ENCODE assay signal across 18 cellular contexts in the genomic region with DNA sequence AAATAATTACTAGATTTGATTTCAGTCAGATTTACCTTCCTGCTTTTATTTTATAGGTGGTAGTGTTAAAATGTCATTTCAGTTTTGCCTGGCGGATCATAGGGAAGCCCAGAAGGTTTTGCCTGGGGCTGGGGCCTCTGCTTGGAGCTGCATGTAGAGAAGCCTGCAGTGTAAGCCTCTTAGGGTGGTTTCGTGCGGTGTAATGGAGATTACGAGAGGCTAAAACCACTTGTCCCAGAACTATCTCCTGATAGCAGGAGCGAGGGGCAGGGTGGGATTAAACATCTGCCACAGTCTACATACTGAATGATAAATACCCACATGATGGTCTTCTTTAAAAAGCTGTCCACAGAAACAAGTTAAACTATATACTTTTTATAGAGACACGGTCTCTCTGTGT. TPM values are rescaled to one million over a fixed set of nuclear protein-coding genes. Genes with fewer than 3 reads are reported as not detected.
DNase-seq lines count a peak whose midpoint lies in the region; ATAC-seq and TF ChIP-seq lines count a peak whose summit lies in the region.
"Had no signal": no experiment of that assay in that cellular context is flagged by ENCODE, and none has a peak within 500 bp of the region (broad histone marks: within the 10 kb centered on the region; RNA-seq: fewer than 3 reads in every experiment).

No MANE protein-coding gene starts in this region.

- H3K9me3 ChIP-seq in WERI-Rb-1 (ENCODE audit: severe bottlenecking), result no peaks in the 10 kb centered on the region
- H3K9me3 ChIP-seq: Caco-2 had no signal

- TF ChIP-seq CTCF in WERI-Rb-1 (IDR thresholded peaks at IDR 0.05; ENCODE audit: low read depth, low read length) (no peak), mesothelial cell of epicardium (IDR thresholded peaks at IDR 0.05; ENCODE audit: unreplicated experiment) (no peak), RWPE1 (conservative IDR thresholded peaks at IDR 0.05; ENCODE audit: low read depth) (no peak)

- H3K36me3 Mint-ChIP-seq in mesothelial cell of epicardium, result peaks cover 60% of the 10 kb centered on the region

- peaks cover 4% of the 10 kb centered on the region for H3K36me3 ChIP-seq in WERI-Rb-1
- H3K36me3 ChIP-seq: BLaER1 had no signal

- H3K4me3 Mint-ChIP-seq in mesothelial cell of epicardium, result no peak overlapping the region
- H3K4me3 Mint-ChIP-seq: CD8-positive, alpha-beta memory T cell had no signal

- CTCF ChIA-PET in RWPE1 (lab: Yijun Ruan, JAX), result no interaction called here

- H3K27me3 ChIP-seq in WERI-Rb-1 (ENCODE audit: insufficient read depth, low read depth, severe bottlenecking), result no peaks in the 10 kb centered on the region
- H3K27me3 ChIP-seq: BLaER1 had no signal

- DNase-seq in D341Med (ENCODE audit: low spot score), result peak; percentile 80
- DNase-seq in NCI-H524 treated with DMSO at 0.1 percent for 48 hours (lab: John Stamatoyannopoulos, UW), result peak; percentile 98
- DNase-seq in WERI-Rb-1, result peak; percentile 91
- DNase-seq in mesothelial cell of epicardium (ENCODE audit: low spot score in 2 of 2, unreplicated experiment in 2 of 2), result no peak
- DNase-seq in NCI-H69 (lab: John Stamatoyannopoulos, UW), result no peak
- DNase-seq in RWPE1 (ENCODE audit: low spot score), result no peak
- DNase-seq: 8988T; AML-193; Caco-2; CD8-positive, alpha-beta memory T cell; DMS79 treated with DMSO at 0.1 percent for 48 hours; EL; GM23248; H7 had no signal

- no peak overlapping the region for H3K4me3 ChIP-seq in WERI-Rb-1 (ENCODE audit: low read depth, low read length)
- H3K4me3 ChIP-seq: BLaER1, GM23248 had no signal

- peaks cover 12% of the 10 kb centered on the region for H3K9me3 Mint-ChIP-seq in mesothelial cell of epicardium
- H3K9me3 Mint-ChIP-seq: CD8-positive, alpha-beta memory T cell had no signal

- no peak for ATAC-seq in GM18867 (IDR thresholded peaks at IDR 0.05; ENCODE audit: unreplicated experiment)
- ATAC-seq: HepG2 had no signal

- peak overlapping the region; percentile 31 for H3K27ac ChIP-seq in WERI-Rb-1
- H3K27ac ChIP-seq in RWPE1, result no peak overlapping the region
- H3K27ac ChIP-seq: BLaER1, GM23248, KMS-11 had no signal

- peaks cover 1% of the 10 kb centered on the region for H3K27me3 Mint-ChIP-seq in mesothelial cell of epicardium (ENCODE audit: low read depth)

- peak overlapping the region; percentile 34 for H3K27ac Mint-ChIP-seq in mesothelial cell of epicardium
- H3K27ac Mint-ChIP-seq: CD8-positive, alpha-beta memory T cell had no signal

- peaks cover 38% of the 10 kb centered on the region for H3K4me1 Mint-ChIP-seq in mesothelial cell of epicardium

- POLR2A ChIA-PET in RWPE1 (lab: Yijun Ruan, JAX; ENCODE audit: low non-redundant PET), result no interaction called here

RNA-seq across cellular contexts. Expression of a gene that starts 35.0 kb away (rescaled TPM):
- 148 to 155 TPM (median 155 TPM) in 3 replicates for total RNA-seq in mesothelial cell of epicardium

Comparison
In these comparisons a context has a peak if more than half of its experiments do, and no peak if none do; other contexts are left out.
1. DNase-seq: peak in D341Med (single experiment), NCI-H524 treated with DMSO at 0.1 percent for 48 hours (single experiment) and WERI-Rb-1 (single experiment); none in mesothelial cell of epicardium (0 of 2), NCI-H69 (single experiment) and RWPE1 (single experiment).